Comparison of ENCODE assay signal across 8 cellular contexts in the genomic region with DNA sequence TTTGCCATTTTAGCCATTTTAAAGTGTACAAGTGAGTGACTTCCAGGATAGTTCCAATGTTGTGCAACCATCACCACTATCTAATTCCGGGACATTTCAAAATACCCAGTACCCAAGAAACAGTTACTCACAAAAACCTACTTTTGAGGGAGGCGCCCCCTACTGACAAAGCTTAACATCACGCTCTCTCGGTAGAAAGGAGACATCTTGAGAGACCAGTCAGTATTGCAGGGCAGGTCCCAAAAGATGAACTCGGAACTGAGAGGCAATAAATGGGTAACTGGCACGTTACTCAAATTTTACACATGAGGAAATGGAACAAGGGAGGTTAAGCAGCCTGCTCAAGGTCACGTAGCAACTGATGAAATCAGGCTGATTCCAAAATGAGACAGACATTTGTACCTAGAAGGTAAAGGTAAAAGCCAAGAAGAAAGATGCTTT. TPM values are rescaled to one million over a fixed set of nuclear protein-coding genes. Genes with fewer than 3 reads are reported as not detected.
A peak's percentile ranks its signal among the peaks of the same experiment; 100 is the strongest.
DNase-seq lines count a peak whose midpoint lies in the region; ATAC-seq, FAIRE-seq and TF ChIP-seq lines count a peak whose summit lies in the region.

No MANE protein-coding gene starts in this region.

- peak; percentile 60; the same call in 1 of the 2 replicates for TF ChIP-seq RAD21 in HepG2 (CRISPR knock-in tag; IDR thresholded peaks at IDR 0.05)

- in situ Hi-C loops in HepG2 (cut with HindIII; ENCODE audit: extremely low pct_ligation_motif_present, low pct_unique_long_range_greater_than_20kb) = no loop called here

- no peak for TF ChIP-seq POLR2A in HepG2 (IDR thresholded peaks at IDR 0.05; ENCODE audit: insufficient read depth in 1 of 2, low read depth in 2 of 2, low read length in 2 of 2)

- peak overlapping the region; percentile 10 for H3K4me2 ChIP-seq in HepG2 (ENCODE audit: low read depth, low read length)

- H3K4me1 Mint-ChIP-seq in T-cell = no peaks in the 10 kb centered on the region
- H3K4me1 Mint-ChIP-seq in brain = peaks cover 11% of the 10 kb centered on the region
- no peaks in the 10 kb centered on the region for H3K4me1 Mint-ChIP-seq in stimulated activated effector memory CD8-positive, alpha-beta T cell treated with anti-CD3 and anti-CD28 coated beads, Interleukin-12 subunit alpha, Interleukin-12 subunit beta, amount 100 ng/mL, for 72 hours

- H3K27me3 ChIP-seq in HepG2 (ENCODE audit: control insufficient read depth in 1 of 2, insufficient read depth in 2 of 2, low read length in 2 of 2) = no peaks in the 10 kb centered on the region

- no peaks in the 10 kb centered on the region for H4K20me1 ChIP-seq in HepG2 (ENCODE audit: insufficient read depth, low read length)

- H3K36me3 ChIP-seq in HepG2 (replicated peaks in 1 of 2; ENCODE audit: control insufficient read depth in 1 of 2, insufficient read depth in 2 of 2, low read length in 2 of 2) = no peaks in the 10 kb centered on the region

- H3K9me3 ChIP-seq in HepG2 (ENCODE audit: low read length) = no peaks in the 10 kb centered on the region

- H3K27ac ChIP-seq in HepG2 (ENCODE audit: extremely low read length, insufficient read depth, low read length) = no peak overlapping the region

- H3K4me3 Mint-ChIP-seq in T-cell (no peak overlapping the region), brain (no peak overlapping the region)
- H3K4me3 Mint-ChIP-seq in stimulated activated effector memory CD8-positive, alpha-beta T cell treated with anti-CD3 and anti-CD28 coated beads, Interleukin-12 subunit alpha, Interleukin-12 subunit beta, amount 100 ng/mL, for 72 hours = no peak overlapping the region

- intact Hi-C loops in HepG2 (cut with micrococcal nuclease; ENCODE audit: unreplicated experiment) = no loop called here

- no peak overlapping the region for H3K4me3 ChIP-seq in HepG2 (replicated peaks in 1 of 3; ENCODE audit: insufficient read depth in 1 of 3, low read depth in 2 of 3, low read length in 3 of 3)

- H3K27me3 Mint-ChIP-seq in T-cell (peaks cover 3 to 5% of the 10 kb centered on the region in 2 donors), brain (peaks cover 11% of the 10 kb centered on the region)

- POLR2A ChIA-PET in T-cell (lab: Charles Lee) = interaction anchor here in 1 of 2 donors (1.0 kb wide), 1 partner anchor 20 kb away, joined by 3 read pairs; no protein-coding TSS in a partner anchor
- POLR2A ChIA-PET in HepG2 (lab: Yijun Ruan, JAX) = interaction anchor here (1.1 to 1.3 kb wide), 2 partner anchors 12 to 69 kb away, joined by 3 read pairs; no protein-coding TSS in a partner anchor

- peaks cover 37% of the 10 kb centered on the region for H3K4me1 ChIP-seq in HepG2 (ENCODE audit: insufficient read depth, low read length)

- TF ChIP-seq EP300 in HepG2 (IDR thresholded peaks at IDR 0.05; ENCODE audit: low read depth in 2 of 2, low read length in 2 of 2) (no peak; a peak in 1 of 4 replicates), HepG2 (CRISPR knock-in tag; IDR thresholded peaks at IDR 0.05; ENCODE audit: borderline replicate concordance) (no peak)

- no TSS peak for BruUV-seq in HepG2 (replicated peaks; lab: Mats Ljungman, UMichigan)

- H3K79me2 ChIP-seq in HepG2 (ENCODE audit: insufficient read depth, low read length) = no peaks in the 10 kb centered on the region

- 3% methylated on average over 7 of the region's 7 CpGs for WGBS in HepG2 (ENCODE audit: low lambda C conversion rate)

- H3K9ac ChIP-seq in HepG2 (ENCODE audit: insufficient read depth, low read depth, low read length) = no peak overlapping the region

- peak; percentile 87 for FAIRE-seq in HepG2 (lab: Jason Lieb, UNC)

- ATAC-seq in GM19372 (IDR thresholded peaks at IDR 0.05; ENCODE audit: low read depth, unreplicated experiment) (peak; percentile 88), T-cell (replicated peaks in 1 of 4) (peak in 1 of 4 experiments; percentile 52), HepG2 (peak; percentile 75)
- peak; percentile 69 for ATAC-seq in stimulated activated effector memory CD8-positive, alpha-beta T cell treated with anti-CD3 and anti-CD28 coated beads, Interleukin-12 subunit alpha, Interleukin-12 subunit beta, amount 100 ng/mL, for 72 hours

- CTCF ChIA-PET in T-cell (lab: Charles Lee) (interaction anchor here (0.5 to 1.9 kb wide), 14 partner anchors 8 to 1710 kb away, joined by 3 to 10 read pairs (median 3); no protein-coding TSS in a partner anchor), HepG2 (lab: Yijun Ruan, JAX; ENCODE audit: low intra/inter-chr PET ratio, low total read pairs) (interaction anchor here (1.2 to 2.1 kb wide), 3 partner anchors 17 to 146 kb away, joined by 4 to 21 read pairs (median 5); no protein-coding TSS in a partner anchor)

- no peaks in the 10 kb centered on the region for H3K36me3 Mint-ChIP-seq in T-cell
- H3K36me3 Mint-ChIP-seq in brain = no peaks in the 10 kb centered on the region
- no peaks in the 10 kb centered on the region for H3K36me3 Mint-ChIP-seq in stimulated activated effector memory CD8-positive, alpha-beta T cell treated with anti-CD3 and anti-CD28 coated beads, Interleukin-12 subunit alpha, Interleukin-12 subunit beta, amount 100 ng/mL, for 72 hours

- TF ChIP-seq CTCF in brain (conservative IDR thresholded peaks at IDR 0.05) = peak; percentile 51 to 69
- peak; percentile 73 for TF ChIP-seq CTCF in HepG2 (CRISPR knock-in tag; IDR thresholded peaks at IDR 0.05)

- H2AFZ ChIP-seq in HepG2 (ENCODE audit: low read length) = no peak overlapping the region

- H3K9me3 Mint-ChIP-seq in T-cell (no peaks in the 10 kb centered on the region), brain (no peaks in the 10 kb centered on the region)
- no peaks in the 10 kb centered on the region for H3K9me3 Mint-ChIP-seq in stimulated activated effector memory CD8-positive, alpha-beta T cell treated with anti-CD3 and anti-CD28 coated beads, Interleukin-12 subunit alpha, Interleukin-12 subunit beta, amount 100 ng/mL, for 72 hours

- DNase-seq in COLO668 (lab: John Stamatoyannopoulos, UW; ENCODE audit: unreplicated experiment) (peak; percentile 18), HT-29 (ENCODE audit: low spot score) (peak; percentile 83), T-cell (peak in 22 of 34 experiments; percentile 9 to 49 (median 35)), HepG2 (ENCODE audit: low spot score) (peak; percentile 64), GM19238 (ENCODE audit: insufficient read length, low spot score) (no peak)
- DNase-seq in stimulated activated effector memory CD8-positive, alpha-beta T cell treated with anti-CD3 and anti-CD28 coated beads, Interleukin-12 subunit alpha, Interleukin-12 subunit beta, amount 100 ng/mL, for 72 hours (ENCODE audit: low spot score in 2 of 2) = peak; percentile 34 to 79

- no peak overlapping the region for H3K27ac Mint-ChIP-seq in T-cell
- no peak overlapping the region for H3K27ac Mint-ChIP-seq in brain
- no peak overlapping the region for H3K27ac Mint-ChIP-seq in stimulated activated effector memory CD8-positive, alpha-beta T cell treated with anti-CD3 and anti-CD28 coated beads, Interleukin-12 subunit alpha, Interleukin-12 subunit beta, amount 100 ng/mL, for 72 hours

TF ChIP-seq in HepG2, 621 proteins besides CTCF, POLR2A, EP300 and RAD21 (continues in another document):
- TF ChIP-seq LCORL (IDR thresholded peaks at IDR 0.05) (no peak), LCORL (CRISPR knock-in tag; IDR thresholded peaks at IDR 0.05) (peak; percentile 37; the same call in 1 of the 2 replicates)

RNA-seq across cellular contexts. Expression of a gene that starts 50.0 kb away (rescaled TPM):
- 2.0 and 4.0 TPM in 2 replicates for total RNA-seq in HT-29 (2014; rRNA removed; shearing (Covaris generic))
- total RNA-seq in T-cell (1 to 10 TPM; 3.4 to 9.3 (median 4.3) TPM), HepG2 (2016; rRNA removed; fragmentation: Illumina TruSeq; extraction: Trizol) (1.8 and 1.9 TPM in 2 replicates)
- polyA plus RNA-seq in brain (ENCODE audit: insufficient read depth, low read depth, low replicate concordance) (0.49 TPM), HepG2 (2011; rRNA removed) (3.6 and 5.3 TPM in 2 replicates)
- total RNA-seq in HepG2 (2016; cell fraction: cytosol; rRNA removed; fragmentation: Illumina TruSeq; extraction: Trizol; ENCODE audit: low read depth) = 0.40 and 0.53 TPM in 2 replicates
- 1.0 and 1.1 TPM in 2 replicates for total RNA-seq in HepG2 (2016; cell fraction: insoluble cytoplasmic fraction; rRNA removed; fragmentation: Illumina TruSeq; extraction: Trizol)
- total RNA-seq in HepG2 (2016; cell fraction: membrane; rRNA removed; fragmentation: Illumina TruSeq; extraction: Trizol) = 0.65 and 2.2 TPM in 2 replicates
- 0.81 and 1.8 TPM in 2 replicates for total RNA-seq in HepG2 (2016; cell fraction: nucleus; rRNA removed; fragmentation: Illumina TruSeq; extraction: Trizol)
- polyA plus RNA-seq in HepG2 (2011; cell fraction: cytosol; rRNA removed) = 3.0 and 3.2 TPM in 2 replicates
- 8.2 and 10.5 TPM in 2 replicates for polyA plus RNA-seq in HepG2 (2011; cell fraction: nucleus; rRNA removed)
- polyA plus RNA-seq in HepG2 (2012) = 4.9 and 6.1 TPM in 2 replicates
- 0.52 and 0.81 TPM in 2 replicates for polyA plus RNA-seq in HepG2 (2016; cell fraction: cytosol; fragmentation: Illumina TruSeq; extraction: Trizol; ENCODE audit: low read depth)
- polyA plus RNA-seq in HepG2 (2016; cell fraction: insoluble cytoplasmic fraction; fragmentation: Illumina TruSeq; extraction: Trizol; ENCODE audit: low read depth) = 2.3 and 2.6 TPM in 2 replicates
- polyA plus RNA-seq in HepG2 (2016; cell fraction: membrane; fragmentation: Illumina TruSeq; extraction: Trizol; ENCODE audit: low read depth) = 1.4 TPM in 2 replicates
- 3.4 and 4.0 TPM in 2 replicates for polyA plus RNA-seq in HepG2 (2016; cell fraction: nucleus; fragmentation: Illumina TruSeq; extraction: Trizol; ENCODE audit: insufficient read depth, low read depth)
- 0.28 and 3.3 TPM in 2 replicates for polyA minus RNA-seq in HepG2 (2011; rRNA and poly(A)+ RNA removed; ENCODE audit: low replicate concordance)
- polyA minus RNA-seq in HepG2 (2011; cell fraction: cytosol; rRNA and poly(A)+ RNA removed) = 3.1 and 3.6 TPM in 2 replicates
- 4.1 and 5.3 TPM in 2 replicates for polyA minus RNA-seq in HepG2 (2011; cell fraction: nucleus; rRNA and poly(A)+ RNA removed)
